11 cellular contexts compared by ENCODE assay signal in the genomic region with DNA sequence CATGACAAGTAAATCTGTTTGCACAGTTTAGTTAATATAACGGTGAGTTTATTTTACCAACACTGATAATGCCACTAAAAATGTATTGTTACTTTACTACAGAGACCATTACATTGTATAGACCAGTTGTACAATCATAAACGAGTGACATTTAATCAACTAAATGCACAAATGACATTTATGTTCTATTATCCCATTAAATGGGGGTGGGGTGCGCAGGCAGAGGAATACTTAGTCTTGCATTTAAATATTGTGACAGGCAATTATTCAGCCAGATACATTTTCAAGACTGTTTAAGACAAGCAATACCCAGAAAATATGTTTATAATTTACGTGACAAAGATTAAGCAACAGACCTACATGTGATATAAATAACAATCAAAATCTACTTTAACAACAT.
"Had no signal": no experiment of that assay in that cellular context is flagged by ENCODE, and none has a peak within 500 bp of the region (broad histone marks: within the 10 kb centered on the region; RNA-seq: fewer than 3 reads in every experiment).

No MANE protein-coding gene starts in this region.

- H3K4me3 Mint-ChIP-seq: H9, HFFc6, IgD-negative memory B cell had no signal

- H3K27ac Mint-ChIP-seq: H9, HFFc6 had no signal

- FAIRE-seq: HepG2 had no signal

- H3K27me3 Mint-ChIP-seq: IgD-negative memory B cell had no signal

- H3K9me3 Mint-ChIP-seq: H9, HFFc6, IgD-negative memory B cell had no signal

- H2AFZ ChIP-seq: GM23248 had no signal

- H3K4me1 Mint-ChIP-seq: H9, IgD-negative memory B cell had no signal

- DNase-seq: GM23248, GOT3, H9, HFFc6, Karpas-422, KBM-7 had no signal

- ATAC-seq: HCT116, HepG2 had no signal

- H3K4me2 ChIP-seq: KMS-11 had no signal

- H3K27ac ChIP-seq: GM23248, HL-60, KMS-11 had no signal

- H3K4me3 ChIP-seq: GM23248 had no signal

- H3K9ac ChIP-seq: GM23248, KMS-11 had no signal
